ENCODE assay signal across 10 cellular contexts in genomic region chr12:108693781-108694180, GRCh38. TPM values are rescaled to one million over a fixed set of nuclear protein-coding genes. Genes with fewer than 3 reads are reported as not detected.
DNase-seq lines count a peak whose midpoint lies in the region; ATAC-seq and TF ChIP-seq lines count a peak whose summit lies in the region.
"Had no signal": no experiment of that assay in that cellular context is flagged by ENCODE, and none has a peak within 500 bp of the region (broad histone marks: within the 10 kb centered on the region; RNA-seq: fewer than 3 reads in every experiment).

No MANE protein-coding gene starts in this region.

- TF ChIP-seq POLR2A in stomach (IDR thresholded peaks at IDR 0.05), result no peak

- peaks cover 32% of the 10 kb centered on the region for H3K36me3 ChIP-seq in iPS-20b (ENCODE audit: insufficient read depth, low read depth, low read length)
- peaks cover 0 to 13% (median 7%) of the 10 kb centered on the region in 4 donors for H3K36me3 ChIP-seq in stomach

- no peaks in the 10 kb centered on the region for H3K27me3 Mint-ChIP-seq in activated CD8-positive, alpha-beta memory T cell treated with anti-CD3 and anti-CD28 coated beads, Interleukin-2, amount 10 ng/mL, durations not matched to agents 7 days and 5 days
- H3K27me3 Mint-ChIP-seq in WTC11 (ENCODE audit: low read depth), result no peaks in the 10 kb centered on the region

- H3K27ac ChIP-seq in iPS-20b (ENCODE audit: low read length), result peak overlapping the region; percentile 1
- H3K27ac ChIP-seq in stomach, result peak overlapping the region in 4 of 5 donors; percentile 86 to 93 (median 90)

- no peaks in the 10 kb centered on the region for H3K9me3 Mint-ChIP-seq in activated CD8-positive, alpha-beta memory T cell treated with anti-CD3 and anti-CD28 coated beads, Interleukin-2, amount 10 ng/mL, durations not matched to agents 7 days and 5 days (ENCODE audit: low read depth)
- H3K9me3 Mint-ChIP-seq in WTC11, result peaks cover 5% of the 10 kb centered on the region; the same call in 1 of the 2 replicates

- ATAC-seq in activated CD8-positive, alpha-beta memory T cell treated with anti-CD3 and anti-CD28 coated beads, Interleukin-2, amount 10 ng/mL, durations not matched to agents 7 days and 5 days, result no peak
- no peak for ATAC-seq in WTC11
- no peak for ATAC-seq in HG02763 (IDR thresholded peaks at IDR 0.05; ENCODE audit: unreplicated experiment)

- H3K4me1 ChIP-seq in iPS-20b (ENCODE audit: insufficient read depth, low read length) (peaks cover 37% of the 10 kb centered on the region), stomach (peaks cover 30 to 91% (median 79%) of the 10 kb centered on the region in 4 donors)

- H3K9ac ChIP-seq in iPS-20b (ENCODE audit: low read depth, low read length), result no peak overlapping the region; the same call in 1 of the 2 replicates

- WGBS in stomach, 5 donors, result 86 to 97% (median 94%) methylated on average over 8 of the region's 8 CpGs

- TF ChIP-seq EP300 in stomach (IDR thresholded peaks at IDR 0.05), result no peak

- peaks cover 71% of the 10 kb centered on the region for H3K4me1 Mint-ChIP-seq in activated CD8-positive, alpha-beta memory T cell treated with anti-CD3 and anti-CD28 coated beads, Interleukin-2, amount 10 ng/mL, durations not matched to agents 7 days and 5 days
- H3K4me1 Mint-ChIP-seq in WTC11, result peaks cover 54% of the 10 kb centered on the region

- H3K27ac Mint-ChIP-seq in activated CD8-positive, alpha-beta memory T cell treated with anti-CD3 and anti-CD28 coated beads, Interleukin-2, amount 10 ng/mL, durations not matched to agents 7 days and 5 days, result peak overlapping the region; percentile 72
- H3K27ac Mint-ChIP-seq in WTC11, result peak overlapping the region; percentile 90

- intact Hi-C loops in stomach (cut with DNase I; ENCODE audit: low total_unique reads), result no loop called here

- H3K4me3 Mint-ChIP-seq in activated CD8-positive, alpha-beta memory T cell treated with anti-CD3 and anti-CD28 coated beads, Interleukin-2, amount 10 ng/mL, durations not matched to agents 7 days and 5 days, result no peak overlapping the region
- no peak overlapping the region for H3K4me3 Mint-ChIP-seq in WTC11

- no peak for DNase-seq in activated CD8-positive, alpha-beta memory T cell treated with anti-CD3 and anti-CD28 coated beads, Interleukin-2, amount 10 ng/mL, durations not matched to agents 7 days and 5 days
- no peak for DNase-seq in activated CD8-positive, alpha-beta memory T cell treated with anti-CD3 and anti-CD28 coated beads, Interleukin-2, amount 50 U/mL, for 4 hours
- DNase-seq in WTC11 (ENCODE audit: low spot score) (no peak), stomach (no peak), ecto neural progenitor cell (ENCODE audit: low spot score) (no peak), cortex of kidney (lab: John Stamatoyannopoulos, UW) (no peak)
- DNase-seq: NCI-H2081, RPMI8226 had no signal

- CTCF ChIA-PET in activated CD8-positive, alpha-beta memory T cell treated with anti-CD3 and anti-CD28 coated beads, Interleukin-2, amount 10 ng/mL, durations not matched to agents 7 days and 5 days (lab: Charles Lee), result interaction anchor here (1.1 to 2.6 kb wide), 6 partner anchors 8 to 58 kb away, joined by 3 to 11 read pairs (median 4); no protein-coding TSS in a partner anchor
- CTCF ChIA-PET in WTC11 (lab: Charles Lee), result interaction anchor here (0.7 kb wide), 1 partner anchor 24 kb away, joined by 3 read pairs; no protein-coding TSS in a partner anchor

- H3K4me3 ChIP-seq in iPS-20b (ENCODE audit: low read length) (no peak overlapping the region), stomach (no peak overlapping the region)

- peaks cover 12% of the 10 kb centered on the region for H3K36me3 Mint-ChIP-seq in activated CD8-positive, alpha-beta memory T cell treated with anti-CD3 and anti-CD28 coated beads, Interleukin-2, amount 10 ng/mL, durations not matched to agents 7 days and 5 days
- peaks cover 19% of the 10 kb centered on the region for H3K36me3 Mint-ChIP-seq in WTC11

- TF ChIP-seq CTCF in WTC11 (IDR thresholded peaks at IDR 0.05), result no peak
- no peak for TF ChIP-seq CTCF in stomach (IDR thresholded peaks at IDR 0.05)

- POLR2A ChIA-PET in WTC11 (lab: Charles Lee), result interaction anchor here (0.6 kb wide), 1 partner anchor 19 kb away, joined by 3 read pairs; no protein-coding TSS in a partner anchor

- H3K9me3 ChIP-seq in iPS-20b (ENCODE audit: insufficient read depth, low read depth, low read length) (no peaks in the 10 kb centered on the region), stomach (no peaks in the 10 kb centered on the region)

- H3K27me3 ChIP-seq in iPS-20b (ENCODE audit: insufficient read depth, low read length) (no peaks in the 10 kb centered on the region), stomach (no peaks in the 10 kb centered on the region)

TF ChIP-seq in WTC11, 78 proteins besides CTCF, POLR2A, EP300 and RAD21 (continues in another document):
- TF ChIP-seq ZNF219 (CRISPR knock-in tag; IDR thresholded peaks at IDR 0.05; ENCODE audit: borderline replicate concordance) (no peak), GTF2I (CRISPR knock-in tag; conservative IDR thresholded peaks at IDR 0.05) (no peak), AR (CRISPR knock-in tag; IDR thresholded peaks at IDR 0.05) (no peak), ZBTB43 (CRISPR knock-in tag; IDR thresholded peaks at IDR 0.05) (no peak), CDX4 (CRISPR knock-in tag; IDR thresholded peaks at IDR 0.05; ENCODE audit: borderline replicate concordance) (no peak), SP1 (CRISPR knock-in tag; conservative IDR thresholded peaks at IDR 0.05) (no peak), NFYB (CRISPR knock-in tag; conservative IDR thresholded peaks at IDR 0.05; ENCODE audit: low read depth) (no peak), ZNF121 (CRISPR knock-in tag; IDR thresholded peaks at IDR 0.05) (no peak), KAT7 (CRISPR knock-in tag; IDR thresholded peaks at IDR 0.05; ENCODE audit: borderline replicate concordance) (no peak)

RNA-seq across cellular contexts. Expression of gene CORO1C, which starts 37.5 kb away (rescaled TPM):
- 10 to 100 TPM; 54.3 to 63.0 TPM for total RNA-seq in activated CD8-positive, alpha-beta memory T cell treated with anti-CD3 and anti-CD28 coated beads, Interleukin-2, amount 10 ng/mL, durations not matched to agents 7 days and 5 days
- total RNA-seq in WTC11 (2021) (108 to 114 TPM (median 113 TPM) in 3 replicates), stomach (100 to 1,000 TPM; 143 to 392 (median 188) TPM)
- polyA plus RNA-seq in stomach, result 10 to 100 TPM; 27.4 to 45.4 (median 44.1) TPM
